ENCODE assay signal across 8 cellular contexts in genomic region chr6:105793132-105793531, GRCh38.
A peak's percentile ranks its signal among the peaks of the same experiment; 100 is the strongest.
DNase-seq lines count a peak whose midpoint lies in the region; ATAC-seq and TF ChIP-seq lines count a peak whose summit lies in the region.

No MANE protein-coding gene starts in this region.

- H3K9me3 ChIP-seq in BLaER1 (no peaks in the 10 kb centered on the region), MG63 (no peaks in the 10 kb centered on the region), ovary (no peaks in the 10 kb centered on the region)

- H3K36me3 ChIP-seq in BLaER1 (no peaks in the 10 kb centered on the region), MG63 (no peaks in the 10 kb centered on the region), ovary (no peaks in the 10 kb centered on the region)

- H3K4me1 ChIP-seq in BLaER1 (peaks cover 46% of the 10 kb centered on the region), ovary (ENCODE audit: insufficient read depth) (peaks cover 14% of the 10 kb centered on the region)

- DNase-seq in RPMI7951 (ENCODE audit: low read depth), result peak; percentile 77
- DNase-seq in germinal center (ENCODE audit: low spot score), result peak; percentile 27
- no peak for DNase-seq in MG63
- no peak for DNase-seq in ovary
- DNase-seq in NCI-H2081 treated with DMSO at 0.1 percent for 48 hours (lab: John Stamatoyannopoulos, UW), result no peak
- DNase-seq in activated gamma-delta T cell (lab: John Stamatoyannopoulos, UW), result no peak

- no peak for TF ChIP-seq EP300 in ovary (IDR thresholded peaks at IDR 0.05)

- no peak overlapping the region for H3K9ac ChIP-seq in BLaER1

- TF ChIP-seq POLR2A in ovary (IDR thresholded peaks at IDR 0.05), result no peak

- peak overlapping the region; percentile 67 for H3K4me2 ChIP-seq in BLaER1

- TF ChIP-seq CTCF in ovary (IDR thresholded peaks at IDR 0.05), result no peak

- ATAC-seq in GM21447 (IDR thresholded peaks at IDR 0.05; ENCODE audit: unreplicated experiment), result peak; percentile 35

- 55 to 57% (median 56%) methylated on average over 4 of the region's 4 CpGs for WGBS in ovary, 3 donors

- H4K20me1 ChIP-seq in BLaER1, result no peaks in the 10 kb centered on the region

- no peaks in the 10 kb centered on the region for H3K27me3 ChIP-seq in BLaER1
- H3K27me3 ChIP-seq in MG63, result no peaks in the 10 kb centered on the region
- H3K27me3 ChIP-seq in ovary, result no peaks in the 10 kb centered on the region

- H3K27ac ChIP-seq in BLaER1 (no peak overlapping the region), ovary (peak overlapping the region in 1 of 2 donors; percentile 43)

- H3K4me3 ChIP-seq in BLaER1, result no peak overlapping the region
- H3K4me3 ChIP-seq in MG63, result no peak overlapping the region
- no peak overlapping the region for H3K4me3 ChIP-seq in ovary

- intact Hi-C loops in ovary (cut with DNase I), result loop anchor here in 1 of 4 donors (10.0 kb wide), 1 partner anchor 192 kb away; no protein-coding TSS in a partner anchor

Comparison
In these comparisons a context has a peak if more than half of its experiments do, and no peak if none do; other contexts are left out.
1. DNase-seq: peak in RPMI7951 (single experiment) and germinal center (single experiment); none in MG63 (single experiment), ovary (0 of 5), NCI-H2081 treated with DMSO at 0.1 percent for 48 hours (single experiment) and activated gamma-delta T cell (single experiment).